1 cellular context compared by ENCODE assay signal in genomic region chr6:96923871-96924493, GRCh38.
TF ChIP-seq lines count a peak whose summit lies in the region.

No MANE protein-coding gene starts in this region.

TF ChIP-seq in HepG2, 621 proteins besides CTCF, POLR2A, EP300 and RAD21 (continued from another document and continues in another):
- no peak for TF ChIP-seq TERF1 (CRISPR knock-in tag; IDR thresholded peaks at IDR 0.05)
- 0 out of 2 replicates have a peak, but pooled peaks have one; percentile 17 for TF ChIP-seq NFKB2 (CRISPR knock-in tag; IDR thresholded peaks at IDR 0.05; ENCODE audit: borderline replicate concordance)
- no peak for TF ChIP-seq TBP (CRISPR knock-in tag; IDR thresholded peaks at IDR 0.05)
- no peak for TF ChIP-seq TRIM24 (CRISPR knock-in tag; IDR thresholded peaks at IDR 0.05)
- no peak for TF ChIP-seq ZSCAN30 (CRISPR knock-in tag; IDR thresholded peaks at IDR 0.05)
- TF ChIP-seq TFDP2 (CRISPR knock-in tag; IDR thresholded peaks at IDR 0.05), result peak; percentile 64; the same call in 1 of the 2 replicates
- TF ChIP-seq TEAD2 (CRISPR knock-in tag; IDR thresholded peaks at IDR 0.05), result no peak
- TF ChIP-seq AKAP8 (CRISPR knock-in tag; IDR thresholded peaks at IDR 0.05), result no peak
- TF ChIP-seq ZBTB42 (CRISPR knock-in tag; IDR thresholded peaks at IDR 0.05), result no peak
- no peak for TF ChIP-seq MTA3 (CRISPR knock-in tag; IDR thresholded peaks at IDR 0.05)
- TF ChIP-seq RFX1 (IDR thresholded peaks at IDR 0.05), result no peak
- TF ChIP-seq ZNF407 (CRISPR knock-in tag; IDR thresholded peaks at IDR 0.05; ENCODE audit: not compliant biosample characterization), result no peak
- TF ChIP-seq YEATS4 (CRISPR knock-in tag; IDR thresholded peaks at IDR 0.05; ENCODE audit: borderline replicate concordance), result no peak
- TF ChIP-seq ZKSCAN5 (CRISPR knock-in tag; IDR thresholded peaks at IDR 0.05), result no peak
- TF ChIP-seq ZNF468 (CRISPR knock-in tag; IDR thresholded peaks at IDR 0.05), result no peak
- no peak for TF ChIP-seq ZNF512 (CRISPR knock-in tag; IDR thresholded peaks at IDR 0.05)
- no peak for TF ChIP-seq DZIP1 (CRISPR knock-in tag; IDR thresholded peaks at IDR 0.05)
- no peak for TF ChIP-seq ZNF160 (CRISPR knock-in tag; IDR thresholded peaks at IDR 0.05)
- no peak for TF ChIP-seq ZNF224 (CRISPR knock-in tag; IDR thresholded peaks at IDR 0.05)
- peak; percentile 60 for TF ChIP-seq GABPA (IDR thresholded peaks at IDR 0.05; ENCODE audit: low read depth, low read length)
- peak; percentile 76 for TF ChIP-seq GABPA (CRISPR knock-in tag; IDR thresholded peaks at IDR 0.05; ENCODE audit: low read depth)
- TF ChIP-seq GATA4 (IDR thresholded peaks at IDR 0.05; ENCODE audit: borderline replicate concordance, low read depth), result no peak
- TF ChIP-seq TAF15 (IDR thresholded peaks at IDR 0.05; ENCODE audit: low read depth, low read length, poor library complexity, severe bottlenecking), result no peak
- TF ChIP-seq ZNF282 (IDR thresholded peaks at IDR 0.05; ENCODE audit: partially characterized antibody), result no peak
- TF ChIP-seq ZNF792 (CRISPR knock-in tag; IDR thresholded peaks at IDR 0.05), result peak; percentile 60; the same call in 1 of the 2 replicates
- no peak for TF ChIP-seq PBX3 (CRISPR knock-in tag; IDR thresholded peaks at IDR 0.05; ENCODE audit: borderline replicate concordance)
- TF ChIP-seq UBTF (CRISPR knock-in tag; IDR thresholded peaks at IDR 0.05), result peak; percentile 19; the same call in 1 of the 2 replicates
- TF ChIP-seq NR2F2 (IDR thresholded peaks at IDR 0.05; ENCODE audit: borderline replicate concordance, low read depth), result no peak
- 0 out of 2 replicates have a peak, but pooled peaks have one; percentile 36 for TF ChIP-seq ZNF430 (CRISPR knock-in tag; IDR thresholded peaks at IDR 0.05)
- no peak for TF ChIP-seq MIER2 (CRISPR knock-in tag; IDR thresholded peaks at IDR 0.05)
- TF ChIP-seq ZNF552 (CRISPR knock-in tag; IDR thresholded peaks at IDR 0.05; ENCODE audit: borderline replicate concordance), result no peak
- TF ChIP-seq NR1H2 (CRISPR knock-in tag; IDR thresholded peaks at IDR 0.05; ENCODE audit: borderline replicate concordance, low read depth), result no peak
- no peak for TF ChIP-seq E2F2 (CRISPR knock-in tag; IDR thresholded peaks at IDR 0.05; ENCODE audit: borderline replicate concordance)
- no peak for TF ChIP-seq SMC3 (IDR thresholded peaks at IDR 0.05; ENCODE audit: low read length)
- TF ChIP-seq ZFP82 (CRISPR knock-in tag; IDR thresholded peaks at IDR 0.05; ENCODE audit: borderline replicate concordance), result no peak
- no peak for TF ChIP-seq SAFB2 (CRISPR knock-in tag; IDR thresholded peaks at IDR 0.05; ENCODE audit: borderline replicate concordance, low read depth)
- no peak for TF ChIP-seq RARA (CRISPR knock-in tag; IDR thresholded peaks at IDR 0.05)
- TF ChIP-seq KLF11 (CRISPR knock-in tag; IDR thresholded peaks at IDR 0.05), result no peak
- no peak for TF ChIP-seq ZNF710 (CRISPR knock-in tag; IDR thresholded peaks at IDR 0.05; ENCODE audit: borderline replicate concordance)
